In genomic region chr6:125779924-125780539, GRCh38 we compare ENCODE assay signal across 8 cellular contexts. TPM values are rescaled to one million over a fixed set of nuclear protein-coding genes. Genes with fewer than 3 reads are reported as not detected.
DNase-seq lines count a peak whose midpoint lies in the region; ATAC-seq, FAIRE-seq and TF ChIP-seq lines count a peak whose summit lies in the region.

No MANE protein-coding gene starts in this region.

- no peaks in the 10 kb centered on the region for H3K9me3 Mint-ChIP-seq in neural crest cell

- 11 to 13% (median 12%) methylated on average over 17 of the region's 17 CpGs for WGBS in stomach, 5 donors

- TF ChIP-seq EP300 in stomach (IDR thresholded peaks at IDR 0.05), result no peak

- intact Hi-C loops in stomach (cut with DNase I; ENCODE audit: low total_unique reads), result loop anchor here (10.0 kb wide), 1 partner anchor 195 kb away; no protein-coding TSS in a partner anchor

- no peak overlapping the region for H3K4me3 Mint-ChIP-seq in neural crest cell

- ATAC-seq in RWPE2 (ENCODE audit: low read depth), result peak; percentile 79
- ATAC-seq in foreskin keratinocyte, result peak; percentile 91

- H3K27ac Mint-ChIP-seq in neural crest cell (ENCODE audit: unreplicated experiment), result no peak overlapping the region

- H3K36me3 ChIP-seq in RWPE2 (ENCODE audit: low read depth) (no peaks in the 10 kb centered on the region), stomach (no peaks in the 10 kb centered on the region)

- FAIRE-seq in H54 (lab: Jason Lieb, UNC), result peak; percentile 84

- no peaks in the 10 kb centered on the region for H3K36me3 Mint-ChIP-seq in neural crest cell (ENCODE audit: low read depth)

- TF ChIP-seq CTCF in RWPE2 (IDR thresholded peaks at IDR 0.05; ENCODE audit: poor library complexity, severe bottlenecking) (no peak), foreskin keratinocyte (conservative IDR thresholded peaks at IDR 0.05) (peak; percentile 50), neural crest cell (conservative IDR thresholded peaks at IDR 0.05) (peak; percentile 46), stomach (IDR thresholded peaks at IDR 0.05) (peak in 4 of 7 experiments; percentile 19 to 53 (median 44))

- H3K27ac ChIP-seq in RWPE2 (ENCODE audit: poor library complexity, severe bottlenecking) (peak overlapping the region; percentile 84), foreskin keratinocyte (peak overlapping the region; percentile 51), stomach (peak overlapping the region; percentile 90 to 97 (median 95))

- peaks cover 14% of the 10 kb centered on the region for H3K27me3 Mint-ChIP-seq in neural crest cell (ENCODE audit: low read depth)

- H3K4me3 ChIP-seq in RWPE2 (ENCODE audit: severe bottlenecking) (peak overlapping the region; percentile 58), stomach (peak overlapping the region; percentile 42 to 59 (median 57))

- no peaks in the 10 kb centered on the region for H3K27me3 ChIP-seq in RWPE2 (ENCODE audit: insufficient read depth, poor library complexity, severe bottlenecking)
- H3K27me3 ChIP-seq in foreskin keratinocyte, result peaks cover 7% of the 10 kb centered on the region
- H3K27me3 ChIP-seq in stomach, result no peaks in the 10 kb centered on the region

- H3K4me1 Mint-ChIP-seq in neural crest cell, result peaks cover 6% of the 10 kb centered on the region

- H3K9me3 ChIP-seq in RWPE2 (ENCODE audit: severe bottlenecking) (no peaks in the 10 kb centered on the region), stomach (no peaks in the 10 kb centered on the region)

- H3K4me1 ChIP-seq in RWPE2 (ENCODE audit: insufficient read depth, poor library complexity, severe bottlenecking) (peaks cover 9% of the 10 kb centered on the region), foreskin keratinocyte (peaks cover 4% of the 10 kb centered on the region), stomach (peaks cover 0 to 14% (median 4%) of the 10 kb centered on the region in 4 donors)

- TF ChIP-seq POLR2A in H54 (IDR thresholded peaks at IDR 0.05; ENCODE audit: low read depth, low read length) (no peak), stomach (IDR thresholded peaks at IDR 0.05) (no peak)

- peak; percentile 93 for DNase-seq in EH (ENCODE audit: low read depth)
- DNase-seq in H54 (ENCODE audit: insufficient read length, low spot score), result peak; percentile 38
- peak; percentile 92 for DNase-seq in LoVo (ENCODE audit: low spot score)
- DNase-seq in RWPE2 (ENCODE audit: low spot score), result no peak
- peak; percentile 94 for DNase-seq in activated effector memory CD4-positive, alpha-beta T cell treated with anti-CD3 and anti-CD28 coated beads, Interleukin-2, amount 50 U/mL, for 16 hours
- DNase-seq in foreskin keratinocyte, result peak; percentile 76 to 92
- peak; percentile 87 for DNase-seq in neural crest cell (ENCODE audit: low read depth, low spot score)
- peak; percentile 85 for DNase-seq in stomach

RNA-seq across cellular contexts. Expression of gene NCOA7, which starts 10.7 kb away (rescaled TPM):
- total RNA-seq in foreskin keratinocyte, result 13.0 and 14.7 TPM in 2 replicates
- 3.6 and 4.9 TPM in 2 replicates for polyA plus RNA-seq in foreskin keratinocyte
- total RNA-seq in neural crest cell, result 11.0 and 11.2 TPM in 2 replicates
- total RNA-seq in stomach, result 100 to 1,000 TPM in 1 of 5 donors, 10 to 100 TPM in 3, 1 to 10 TPM in 1; 1.2 to 131 (median 27.5) TPM
- polyA plus RNA-seq in stomach, result 10 to 100 TPM; 13.7 to 26.0 (median 17.6) TPM

RNA-seq across cellular contexts. Expression of gene HEY2, which starts 30.6 kb away (rescaled TPM):
- not detected in 2 replicates for total RNA-seq in foreskin keratinocyte
- not detected in 2 replicates for polyA plus RNA-seq in foreskin keratinocyte
- total RNA-seq in neural crest cell, result 10.8 and 11.6 TPM in 2 replicates
- total RNA-seq in stomach, result 1 to 10 TPM in 3 of 5 donors, not detected in 2; 1.0 to 1.7 (median 1.3) TPM
- 1 to 10 TPM in 2 of 3 donors, under 1 TPM in 1; 0.83 to 3.8 (median 1.1) TPM for polyA plus RNA-seq in stomach
